Comparison of ENCODE assay signal across 8 cellular contexts in the genomic region with DNA sequence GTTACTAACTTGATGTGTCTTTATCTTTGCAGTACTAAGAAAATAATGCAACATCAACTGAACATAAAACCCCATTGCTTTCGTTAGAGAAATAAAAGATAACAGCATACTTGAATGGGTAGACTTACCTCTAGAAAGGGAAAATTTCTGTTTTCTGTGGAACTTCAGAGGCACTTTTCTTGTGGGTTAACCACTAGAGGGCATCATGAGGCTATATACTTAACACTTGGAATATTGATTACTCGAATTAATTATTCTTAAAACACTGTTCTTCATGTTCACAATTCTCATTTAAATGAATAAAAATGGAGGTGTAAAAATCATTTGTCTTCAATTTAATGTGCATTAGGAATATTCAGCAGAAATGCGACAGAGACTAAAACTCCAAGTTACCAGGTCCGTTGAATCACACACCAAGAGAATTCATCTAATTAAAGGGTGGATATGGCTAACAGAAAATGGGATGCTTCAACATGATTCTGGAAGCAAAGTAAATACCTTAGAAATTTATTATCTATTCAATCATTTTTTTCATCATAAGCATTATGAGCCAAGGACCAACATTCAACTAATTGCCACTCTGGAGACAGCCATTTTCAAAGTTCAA.
DNase-seq lines count a peak whose midpoint lies in the region; ATAC-seq and TF ChIP-seq lines count a peak whose summit lies in the region.

No MANE protein-coding gene starts in this region.

- peak; percentile 69 to 78 (median 76) for TF ChIP-seq CTCF in right lobe of liver (IDR thresholded peaks at IDR 0.05)

- intact Hi-C loops in right lobe of liver (cut with DNase I): no loop called here

- ATAC-seq in right lobe of liver (peak; percentile 49 to 70 (median 66)), GM18867 (IDR thresholded peaks at IDR 0.05; ENCODE audit: unreplicated experiment) (no peak), GM21529 (IDR thresholded peaks at IDR 0.05; ENCODE audit: unreplicated experiment) (no peak)

- no peak overlapping the region for H3K27ac ChIP-seq in right lobe of liver

- whole genome bisulfite sequencing in right lobe of liver (ENCODE audit: insufficient coverage, low coverage, low lambda C conversion rate, missing lambda C conversion rate): 48% methylated on average over 4 of the region's 4 CpGs

- no peaks in the 10 kb centered on the region for H3K9me3 ChIP-seq in right lobe of liver

- no peak overlapping the region for H3K4me3 ChIP-seq in right lobe of liver

- H3K36me3 ChIP-seq in right lobe of liver: no peaks in the 10 kb centered on the region

- no peaks in the 10 kb centered on the region for H3K4me1 ChIP-seq in right lobe of liver

- H3K27me3 ChIP-seq in right lobe of liver: no peaks in the 10 kb centered on the region

- no peak for TF ChIP-seq POLR2A in right lobe of liver (IDR thresholded peaks at IDR 0.05)

- DNase-seq in DMS114 treated with DMSO at 0.1 percent for 48 hours (lab: John Stamatoyannopoulos, UW; ENCODE audit: unreplicated experiment) (peak; percentile 1), LHCN-M2 (ENCODE audit: low read depth) (peak; percentile 47), amniotic epithelial cell (ENCODE audit: low read depth) (peak; percentile 29), right lobe of liver (no peak), NCI-H2107 treated with DMSO at 0.1 percent for 48 hours (lab: John Stamatoyannopoulos, UW; ENCODE audit: unreplicated experiment) (no peak)
- no peak for DNase-seq in NK-92 treated with Interleukin-12 subunit alpha and Interleukin-12 subunit beta, amount 100 ng/mL, for 24 hours (lab: John Stamatoyannopoulos, UW)

Comparison
In these comparisons a context has a peak if more than half of its experiments do, and no peak if none do; other contexts are left out.
1. DNase-seq: peak in DMS114 treated with DMSO at 0.1 percent for 48 hours (single experiment), LHCN-M2 (single experiment) and amniotic epithelial cell (single experiment); none in right lobe of liver (0 of 3), NCI-H2107 treated with DMSO at 0.1 percent for 48 hours (single experiment) and NK-92 treated with Interleukin-12 subunit alpha and Interleukin-12 subunit beta, amount 100 ng/mL, for 24 hours (single experiment).
2. ATAC-seq: peak in right lobe of liver (4 of 4); none in GM18867 (single experiment) and GM21529 (single experiment).